ENCODE assay signal across 9 cellular contexts in genomic region chr7:92768501-92769360, GRCh38.
DNase-seq lines count a peak whose midpoint lies in the region; ATAC-seq, FAIRE-seq and TF ChIP-seq lines count a peak whose summit lies in the region.
"Had no signal": no experiment of that assay in that cellular context is flagged by ENCODE, and none has a peak within 500 bp of the region (broad histone marks: within the 10 kb centered on the region; RNA-seq: fewer than 3 reads in every experiment).

No MANE protein-coding gene starts in this region.

- H3K4me3 ChIP-seq in RWPE2 (ENCODE audit: severe bottlenecking) = no peak overlapping the region
- H3K4me3 ChIP-seq in fibroblast of pulmonary artery (replicated peaks; ENCODE audit: low read depth, low read length) = no peak overlapping the region

- H3K4me1 ChIP-seq in RWPE2 (ENCODE audit: insufficient read depth, poor library complexity, severe bottlenecking) = peaks cover 60% of the 10 kb centered on the region

- peak; percentile 9 for DNase-seq in stimulated activated naive CD4-positive, alpha-beta T cell treated with Interleukin-2 at 50 U/mL for 16 hours (lab: John Stamatoyannopoulos, UW)
- no peak for DNase-seq in stimulated activated naive CD4-positive, alpha-beta T cell (lab: John Stamatoyannopoulos, UW)
- no peak for DNase-seq in RWPE2 (ENCODE audit: low spot score)
- DNase-seq in fibroblast of pulmonary artery (ENCODE audit: low read depth) = peak; percentile 30
- DNase-seq in RCC 7860 (ENCODE audit: low spot score) = no peak
- no peak for DNase-seq in SIG-M5 (lab: John Stamatoyannopoulos, UW)
- DNase-seq in cortex of kidney (lab: John Stamatoyannopoulos, UW) = no peak
- DNase-seq: activated naive CD8-positive, alpha-beta T cell treated with anti-CD3 and anti-CD28 coated beads, Interleukin-2, amount 10 ng/mL, durations not matched to agents 7 days and 5 days had no signal

- ATAC-seq in HG03060 (IDR thresholded peaks at IDR 0.05; ENCODE audit: low read depth, unreplicated experiment) (peak; percentile 83), RWPE2 (ENCODE audit: low read depth) (no peak)

- no peak for FAIRE-seq in RCC 7860 (lab: Jason Lieb, UNC)

- no peaks in the 10 kb centered on the region for H3K27me3 ChIP-seq in RWPE2 (ENCODE audit: insufficient read depth, poor library complexity, severe bottlenecking)

- no peaks in the 10 kb centered on the region for H3K9me3 ChIP-seq in RWPE2 (ENCODE audit: severe bottlenecking)

- H3K36me3 ChIP-seq in RWPE2 (ENCODE audit: low read depth) = peaks cover 48% of the 10 kb centered on the region

- H3K27ac ChIP-seq in RWPE2 (ENCODE audit: poor library complexity, severe bottlenecking) = peak overlapping the region; percentile 91

- no peak for TF ChIP-seq CTCF in RWPE2 (IDR thresholded peaks at IDR 0.05; ENCODE audit: poor library complexity, severe bottlenecking)
- no peak for TF ChIP-seq CTCF in fibroblast of pulmonary artery (IDR thresholded peaks at IDR 0.05; ENCODE audit: low read length, missing control alignments)

Comparison
In these comparisons a context has a peak if more than half of its experiments do, and no peak if none do; other contexts are left out.
1. DNase-seq: peak in stimulated activated naive CD4-positive, alpha-beta T cell treated with Interleukin-2 at 50 U/mL for 16 hours (single experiment) and fibroblast of pulmonary artery (single experiment); none in stimulated activated naive CD4-positive, alpha-beta T cell (0 of 6), RWPE2 (single experiment), RCC 7860 (single experiment), SIG-M5 (single experiment) and cortex of kidney (single experiment).